Comparison of ENCODE assay signal across 8 cellular contexts in genomic region chr19:18097993-18098890, GRCh38. TPM values are rescaled to one million over a fixed set of nuclear protein-coding genes. Genes with fewer than 3 reads are reported as not detected.
A peak's percentile ranks its signal among the peaks of the same experiment; 100 is the strongest.
DNase-seq lines count a peak whose midpoint lies in the region; ATAC-seq, FAIRE-seq and TF ChIP-seq lines count a peak whose summit lies in the region.

No MANE protein-coding gene starts in this region.

- no peak overlapping the region for H3K27ac Mint-ChIP-seq in H9
- H3K27ac Mint-ChIP-seq in activated T-helper 1 cell treated with anti-CD3 and anti-CD28 coated beads, Interleukin-12 subunit alpha, Interleukin-12 subunit beta, Interleukin-2, Interleukin-4 antibody, amounts not matched to agents 30 ng/mL and 10 ng/mL and 1 ng/mL, durations not matched to agents 14 hours and 24 hours and 36 hours: no peak overlapping the region

- no peak overlapping the region for H2BK15ac ChIP-seq in H9 (ENCODE audit: low read depth, low read length)

- H3K4ac ChIP-seq in H9 (ENCODE audit: low read depth, low read length): no peak overlapping the region

- no peak overlapping the region for H2BK20ac ChIP-seq in H9 (ENCODE audit: low read depth, low read length, poor library complexity, severe bottlenecking)

- H3K36me3 ChIP-seq in liver (ENCODE audit: control insufficient read depth in 4 of 4, insufficient read depth in 3 of 4, low read depth in 1 of 4, low read length in 3 of 4): no peaks in the 10 kb centered on the region
- H3K36me3 ChIP-seq in vagina: no peaks in the 10 kb centered on the region

- H3K9me3 ChIP-seq in A549 (no peaks in the 10 kb centered on the region), H9 (ENCODE audit: control insufficient read depth, low read depth, low read length) (no peaks in the 10 kb centered on the region), liver (ENCODE audit: control insufficient read depth in 4 of 4, low read length in 3 of 4) (no peaks in the 10 kb centered on the region), vagina (no peaks in the 10 kb centered on the region)

- H3K36me3 Mint-ChIP-seq in H9 (ENCODE audit: insufficient read depth in 1 of 3, low read depth in 3 of 3): no peaks in the 10 kb centered on the region
- peaks cover 3% of the 10 kb centered on the region for H3K36me3 Mint-ChIP-seq in activated T-helper 1 cell treated with anti-CD3 and anti-CD28 coated beads, Interleukin-12 subunit alpha, Interleukin-12 subunit beta, Interleukin-2, Interleukin-4 antibody, amounts not matched to agents 30 ng/mL and 10 ng/mL and 1 ng/mL, durations not matched to agents 14 hours and 24 hours and 36 hours (ENCODE audit: low read depth)

- H3K79me2 ChIP-seq in H9 (ENCODE audit: insufficient read depth, low read length): no peaks in the 10 kb centered on the region

- H4K5ac ChIP-seq in H9 (ENCODE audit: insufficient read length, low read depth, low read length): no peak overlapping the region

- H3K9ac ChIP-seq in H9 (ENCODE audit: extremely low read depth, insufficient read length, low read length) (no peak overlapping the region), liver (ENCODE audit: low read depth in 1 of 2, low read length in 2 of 2) (peak overlapping the region; percentile 60 to 76)

- TF ChIP-seq EP300 in A549 (IDR thresholded peaks at IDR 0.05): no peak

- peak overlapping the region; percentile 54 to 76 for H3K27ac ChIP-seq in A549
- H3K27ac ChIP-seq in H9 (ENCODE audit: insufficient read length, low read depth, low read length): no peak overlapping the region
- H3K27ac ChIP-seq in liver (ENCODE audit: low read depth in 1 of 2, low read length in 2 of 2): peak overlapping the region in 1 of 2 donors; percentile 20
- H3K27ac ChIP-seq in vagina: peak overlapping the region; percentile 42

- H3K4me3 ChIP-seq in A549: peak overlapping the region; percentile 52
- peak overlapping the region; percentile 50 to 66 (median 62) for H3K4me3 ChIP-seq in liver (ENCODE audit: low read depth in 1 of 3, low read length in 3 of 3)
- H3K4me3 ChIP-seq in vagina: peak overlapping the region; percentile 33 to 34

- no peak overlapping the region for H4K91ac ChIP-seq in H9 (ENCODE audit: insufficient read length, low read depth, low read length)

- WGBS in A549 (ENCODE audit: missing lambda C conversion rate): 57% methylated on average over 22 of the region's 22 CpGs
- no CpG with 5 or more reads among the region's 22 CpGs for WGBS in H9 (ENCODE audit: extremely low coverage, insufficient read length, low lambda C conversion rate)
- WGBS in liver: 52% methylated on average over 22 of the region's 22 CpGs

- H4K20me1 ChIP-seq in H9 (ENCODE audit: control insufficient read depth, insufficient read depth, insufficient read length): no peaks in the 10 kb centered on the region

- no peak overlapping the region for H3K14ac ChIP-seq in H9 (ENCODE audit: insufficient read depth, low read length)

- H3K18ac ChIP-seq in H9 (ENCODE audit: insufficient read length, low read depth, low read length): no peak overlapping the region

- TF ChIP-seq CTCF in A549 (IDR thresholded peaks at IDR 0.05) (no peak), H9 (conservative IDR thresholded peaks at IDR 0.05) (no peak), liver (IDR thresholded peaks at IDR 0.05; ENCODE audit: low read depth, low read length, missing input control) (no peak), vagina (IDR thresholded peaks at IDR 0.05) (no peak)

- H2AK5ac ChIP-seq in H9 (ENCODE audit: insufficient read length, low read length): no peak overlapping the region

- no peak for DNase-seq in A549 (ENCODE audit: low read depth in 1 of 2, low spot score in 1 of 2)
- DNase-seq in H9: no peak
- DNase-seq in activated T-helper 1 cell treated with anti-CD3 and anti-CD28 coated beads, Interleukin-12 subunit alpha, Interleukin-12 subunit beta, Interleukin-2, Interleukin-4 antibody, amounts not matched to agents 30 ng/mL and 10 ng/mL and 1 ng/mL, durations not matched to agents 14 hours and 24 hours and 36 hours (ENCODE audit: low spot score): no peak
- no peak for DNase-seq in vagina (ENCODE audit: extremely low spot score in 2 of 2)
- no peak for DNase-seq in NCI-H2029 (lab: John Stamatoyannopoulos, UW)
- no peak for DNase-seq in NCI-H1092 treated with DMSO at 0.1 percent for 48 hours (lab: John Stamatoyannopoulos, UW)

- H3K9me3 Mint-ChIP-seq in H9: no peaks in the 10 kb centered on the region
- no peaks in the 10 kb centered on the region for H3K9me3 Mint-ChIP-seq in activated T-helper 1 cell treated with anti-CD3 and anti-CD28 coated beads, Interleukin-12 subunit alpha, Interleukin-12 subunit beta, Interleukin-2, Interleukin-4 antibody, amounts not matched to agents 30 ng/mL and 10 ng/mL and 1 ng/mL, durations not matched to agents 14 hours and 24 hours and 36 hours

- H3T11ph ChIP-seq in H9 (ENCODE audit: low read length): no peak overlapping the region

- H2AFZ ChIP-seq in H9 (ENCODE audit: low read length): no peak overlapping the region

- no peaks in the 10 kb centered on the region for H3K27me3 ChIP-seq in H9 (ENCODE audit: insufficient read depth, low read length)
- H3K27me3 ChIP-seq in liver (ENCODE audit: control insufficient read depth in 4 of 4, insufficient read depth in 4 of 4, low read length in 3 of 4): no peaks in the 10 kb centered on the region
- H3K27me3 ChIP-seq in vagina: no peaks in the 10 kb centered on the region

- FAIRE-seq in A549 (lab: Jason Lieb, UNC): no peak

- CTCF ChIA-PET in A549 (lab: Yijun Ruan, JAX): no interaction called here

- POLR2A ChIA-PET in A549 (lab: Yijun Ruan, JAX): interaction anchor here (0.6 to 1.0 kb wide), 2 partner anchors 10 to 77 kb away, joined by 3 to 4 read pairs; no protein-coding TSS in a partner anchor

- no peak overlapping the region for H2BK12ac ChIP-seq in H9 (ENCODE audit: insufficient read length, low read depth, low read length)

- H3K23ac ChIP-seq in H9 (ENCODE audit: insufficient read length, low read depth, low read length): no peak overlapping the region

- intact Hi-C loops in activated T-helper 1 cell treated with anti-CD3 and anti-CD28 coated beads, Interleukin-12 subunit alpha, Interleukin-12 subunit beta, Interleukin-2, Interleukin-4 antibody, amounts not matched to agents 30 ng/mL and 10 ng/mL and 1 ng/mL, durations not matched to agents 14 hours and 24 hours and 36 hours (cut with micrococcal nuclease): loop anchor here (1.0 kb wide), 1 partner anchor 21 kb away; no protein-coding TSS in a partner anchor
- intact Hi-C loops in vagina (cut with DNase I): no loop called here

- H2BK120ac ChIP-seq in H9 (ENCODE audit: low read depth, low read length, poor library complexity, severe bottlenecking): no peak overlapping the region

- no peak overlapping the region for H3K56ac ChIP-seq in H9 (ENCODE audit: insufficient read length, low read depth, low read length)

- H4K8ac ChIP-seq in H9 (replicated peaks; ENCODE audit: insufficient read length, low read depth, low read length): no peak overlapping the region

- no peaks in the 10 kb centered on the region for H3K23me2 ChIP-seq in H9 (ENCODE audit: insufficient read length, low read depth, low read length, poor library complexity, severe bottlenecking)

- TF ChIP-seq POLR2A in A549 (IDR thresholded peaks at IDR 0.05; ENCODE audit: low read length): no peak
- TF ChIP-seq POLR2A in vagina (IDR thresholded peaks at IDR 0.05): no peak

- TF ChIP-seq RAD21 in A549 (conservative IDR thresholded peaks at IDR 0.05 in 1 of 2, IDR thresholded peaks at IDR 0.05 in 1 of 2) (no peak), liver (IDR thresholded peaks at IDR 0.05) (no peak)

- peaks cover 13% of the 10 kb centered on the region for H3K27me3 Mint-ChIP-seq in H9 (ENCODE audit: low read depth)
- peaks cover 6% of the 10 kb centered on the region for H3K27me3 Mint-ChIP-seq in activated T-helper 1 cell treated with anti-CD3 and anti-CD28 coated beads, Interleukin-12 subunit alpha, Interleukin-12 subunit beta, Interleukin-2, Interleukin-4 antibody, amounts not matched to agents 30 ng/mL and 10 ng/mL and 1 ng/mL, durations not matched to agents 14 hours and 24 hours and 36 hours (ENCODE audit: insufficient read depth)

- peaks cover 17 to 35% of the 10 kb centered on the region in 2 experiments for H3K4me1 Mint-ChIP-seq in H9
- H3K4me1 Mint-ChIP-seq in activated T-helper 1 cell treated with anti-CD3 and anti-CD28 coated beads, Interleukin-12 subunit alpha, Interleukin-12 subunit beta, Interleukin-2, Interleukin-4 antibody, amounts not matched to agents 30 ng/mL and 10 ng/mL and 1 ng/mL, durations not matched to agents 14 hours and 24 hours and 36 hours (ENCODE audit: low read depth): peaks cover 30% of the 10 kb centered on the region

- no peaks in the 10 kb centered on the region for H3K79me1 ChIP-seq in H9 (ENCODE audit: insufficient read depth, low read depth, low read length, poor library complexity, severe bottlenecking)

- peaks cover 6% of the 10 kb centered on the region; the same call in 1 of the 3 replicates for H3K4me1 ChIP-seq in A549
- H3K4me1 ChIP-seq in H9 (ENCODE audit: insufficient read depth, low read length): no peaks in the 10 kb centered on the region
- peaks cover 5 to 26% (median 17%) of the 10 kb centered on the region in 4 donors for H3K4me1 ChIP-seq in liver (ENCODE audit: control insufficient read depth in 4 of 4, insufficient read depth in 4 of 4, low read length in 3 of 4)
- H3K4me1 ChIP-seq in vagina: peaks cover 18% of the 10 kb centered on the region

- peak; percentile 17 to 27; a peak in 1 of 6 replicates for ATAC-seq in A549
- no peak for ATAC-seq in HG03460 (IDR thresholded peaks at IDR 0.05; ENCODE audit: unreplicated experiment)

- H3K4me3 Mint-ChIP-seq in H9: peak overlapping the region; percentile 45 to 81
- H3K4me3 Mint-ChIP-seq in activated T-helper 1 cell treated with anti-CD3 and anti-CD28 coated beads, Interleukin-12 subunit alpha, Interleukin-12 subunit beta, Interleukin-2, Interleukin-4 antibody, amounts not matched to agents 30 ng/mL and 10 ng/mL and 1 ng/mL, durations not matched to agents 14 hours and 24 hours and 36 hours: peak overlapping the region; percentile 85

- no peak overlapping the region for H2BK5ac ChIP-seq in H9 (ENCODE audit: insufficient read length, low read length)

- H3K4me2 ChIP-seq in A549 (peak overlapping the region; percentile 86), H9 (ENCODE audit: insufficient read depth, insufficient read length, low read length) (peak overlapping the region; percentile 54)

RNA-seq across cellular contexts. Expression of gene MAST3, which starts 0.7 kb away (rescaled TPM):
- 1.3 and 1.9 TPM in 2 replicates for polyA plus RNA-seq in A549 (2011; rRNA removed)
- 1.7 and 2.2 TPM in 2 replicates for polyA plus RNA-seq in A549 (2012; cell fraction: cytosol; rRNA removed)
- 6.2 TPM in 2 replicates for polyA plus RNA-seq in A549 (2012; cell fraction: nucleus; rRNA removed)
- 2.0 to 2.5 TPM (median 2.0 TPM) in 3 replicates for polyA plus RNA-seq in A549 (2017; fragmentation: RNase III; extraction: RNeasy Plus Mini Kit Qiagen cat#74134 plus additional on column Dnase treatment)
- 3.4 and 3.5 TPM in 2 replicates for polyA minus RNA-seq in A549 (2011; rRNA and poly(A)+ RNA removed)
- 9.6 and 10.4 TPM in 2 replicates for total RNA-seq in H9 (2021)
- 16.5 and 17.6 TPM in 2 replicates for total RNA-seq in activated T-helper 1 cell treated with anti-CD3 and anti-CD28 coated beads, Interleukin-12 subunit alpha, Interleukin-12 subunit beta, Interleukin-2, Interleukin-4 antibody, amounts not matched to agents 30 ng/mL and 10 ng/mL and 1 ng/mL, durations not matched to agents 14 hours and 24 hours and 36 hours
- 10 to 100 TPM in 1 of 2 donors, 1 to 10 TPM in 1; 8.6 to 10.6 TPM for total RNA-seq in liver
- 1 to 10 TPM; 4.3 to 4.7 TPM for polyA plus RNA-seq in liver
- 9.6 TPM for total RNA-seq in vagina

RNA-seq across cellular contexts. Expression of gene IL12RB1, which starts 11.5 kb away (rescaled TPM):
- not detected in 2 replicates for polyA plus RNA-seq in A549 (2011; rRNA removed)
- not detected in 2 replicates for polyA plus RNA-seq in A549 (2012; cell fraction: cytosol; rRNA removed)
- polyA plus RNA-seq in A549 (2012; cell fraction: nucleus; rRNA removed): not detected in 2 replicates
- not detected in 3 replicates for polyA plus RNA-seq in A549 (2017; fragmentation: RNase III; extraction: RNeasy Plus Mini Kit Qiagen cat#74134 plus additional on column Dnase treatment)
- polyA minus RNA-seq in A549 (2011; rRNA and poly(A)+ RNA removed): not detected in 2 replicates
- not detected in 2 replicates for total RNA-seq in H9 (2021)
- 44.5 and 47.5 TPM in 2 replicates for total RNA-seq in activated T-helper 1 cell treated with anti-CD3 and anti-CD28 coated beads, Interleukin-12 subunit alpha, Interleukin-12 subunit beta, Interleukin-2, Interleukin-4 antibody, amounts not matched to agents 30 ng/mL and 10 ng/mL and 1 ng/mL, durations not matched to agents 14 hours and 24 hours and 36 hours
- 1 to 10 TPM; 1.3 to 2.4 TPM for total RNA-seq in liver
- under 1 TPM; 0.43 to 0.90 TPM for polyA plus RNA-seq in liver
- not detected for total RNA-seq in vagina

RNA-seq across cellular contexts. Expression of gene PIK3R2, which starts 54.7 kb away (rescaled TPM):
- polyA plus RNA-seq in A549 (2011; rRNA removed): 5.3 and 6.7 TPM in 2 replicates
- polyA plus RNA-seq in A549 (2012; cell fraction: cytosol; rRNA removed): 8.3 and 12.6 TPM in 2 replicates
- 13.9 and 20.4 TPM in 2 replicates for polyA plus RNA-seq in A549 (2012; cell fraction: nucleus; rRNA removed)
- polyA plus RNA-seq in A549 (2017; fragmentation: RNase III; extraction: RNeasy Plus Mini Kit Qiagen cat#74134 plus additional on column Dnase treatment): 8.3 to 12.4 TPM (median 9.3 TPM) in 3 replicates
- polyA minus RNA-seq in A549 (2011; rRNA and poly(A)+ RNA removed): 4.8 and 7.7 TPM in 2 replicates
- 42.8 and 45.1 TPM in 2 replicates for total RNA-seq in H9 (2021)
- 14.7 and 15.6 TPM in 2 replicates for total RNA-seq in activated T-helper 1 cell treated with anti-CD3 and anti-CD28 coated beads, Interleukin-12 subunit alpha, Interleukin-12 subunit beta, Interleukin-2, Interleukin-4 antibody, amounts not matched to agents 30 ng/mL and 10 ng/mL and 1 ng/mL, durations not matched to agents 14 hours and 24 hours and 36 hours
- 10 to 100 TPM in 1 of 2 donors, 1 to 10 TPM in 1; 9.1 to 37.8 TPM for total RNA-seq in liver
- polyA plus RNA-seq in liver: 1 to 10 TPM; 1.5 to 6.2 TPM
- total RNA-seq in vagina: 24.8 TPM

Comparison
In these comparisons a context has a peak if more than half of its experiments do, and no peak if none do; other contexts are left out.
1. RNA of gene IL12RB1, which starts 11.5 kb away (total RNA-seq): 44.5 to 47.5 TPM in activated T-helper 1 cell treated with anti-CD3 and anti-CD28 coated beads, Interleukin-12 subunit alpha, Interleukin-12 subunit beta, Interleukin-2, Interleukin-4 antibody, amounts not matched to agents 30 ng/mL and 10 ng/mL and 1 ng/mL, durations not matched to agents 14 hours and 24 hours and 36 hours; 1.3 to 2.4 TPM in liver, not detected in H9 and not detected in vagina (single experiment); every median in the first group is over 10 times any median in the second.
2. Peak in every context shown above with its lines, with median percentiles within 50 percentile points of each other: H3K4me3 ChIP-seq.